ENCODE assay signal across 24 cellular contexts in the genomic region with DNA sequence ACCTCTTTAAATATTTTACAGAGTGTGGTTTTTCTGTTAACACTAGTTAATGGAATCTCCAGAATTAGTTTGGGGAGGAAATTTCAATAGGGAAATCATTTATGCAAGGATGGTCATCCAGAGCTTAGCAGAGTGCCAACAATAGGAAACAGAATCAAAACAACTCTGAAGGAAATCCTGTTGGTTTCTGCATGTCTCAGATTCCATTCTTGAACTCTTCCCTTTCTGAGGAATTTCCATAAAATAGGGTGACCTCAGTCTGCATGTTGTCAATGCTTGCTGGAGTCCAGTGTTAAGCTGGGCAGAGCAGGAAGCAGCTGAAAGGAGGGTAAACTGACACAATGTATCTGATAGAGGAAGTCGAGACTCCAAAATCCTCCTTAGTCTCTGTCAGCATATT. TPM values are rescaled to one million over a fixed set of nuclear protein-coding genes. Genes with fewer than 3 reads are reported as not detected.
DNase-seq lines count a peak whose midpoint lies in the region; FAIRE-seq and TF ChIP-seq lines count a peak whose summit lies in the region.
"Had no signal": no experiment of that assay in that cellular context is flagged by ENCODE, and none has a peak within 500 bp of the region (broad histone marks: within the 10 kb centered on the region; RNA-seq: fewer than 3 reads in every experiment).

No MANE protein-coding gene starts in this region.

- DNase-seq in AG10803 (ENCODE audit: low read depth): peak; percentile 48
- peak; percentile 5 for DNase-seq in HTR-8/SVneo (ENCODE audit: insufficient read length, low spot score)
- DNase-seq in esophagus muscularis mucosa (ENCODE audit: extremely low spot score): peak; percentile 17
- DNase-seq in SHP77 (lab: John Stamatoyannopoulos, UW): no peak
- no peak for DNase-seq in substantia nigra (lab: John Stamatoyannopoulos, UW)
- no peak for DNase-seq in NCI-H526 (lab: John Stamatoyannopoulos, UW)
- no peak for DNase-seq in DMS114 treated with DMSO at 0.1 percent for 48 hours (lab: John Stamatoyannopoulos, UW; ENCODE audit: unreplicated experiment)
- DNase-seq: colonic mucosa, glutamatergic neuron, KBM-7, left lung, NCI-H1694, NCI-H748 treated with DMSO at 0.1 percent for 48 hours, OCI-M1, Right ventricle myocardium superior, SW 1271 had no signal

- intact Hi-C loops in esophagus muscularis mucosa (cut with DNase I): no loop called here

- H3K4me3 ChIP-seq in AG10803 (ENCODE audit: low read length): no peak overlapping the region
- H3K4me3 ChIP-seq in esophagus muscularis mucosa: no peak overlapping the region
- no peak overlapping the region for H3K4me3 ChIP-seq in mesodermal cell (ENCODE audit: extremely low read depth, insufficient read depth, low read length, poor library complexity, severe bottlenecking)
- H3K4me3 ChIP-seq: A549, colonic mucosa, left lung, vagina had no signal

- H3K27ac ChIP-seq in esophagus muscularis mucosa (replicated peaks in 1 of 4) (no peak overlapping the region), mesodermal cell (ENCODE audit: low read depth, low read length, severe bottlenecking) (peak overlapping the region; percentile 71), substantia nigra (ENCODE audit: low read depth, low read length, poor library complexity, severe bottlenecking) (no peak overlapping the region)
- H3K27ac ChIP-seq: A549, colonic mucosa, epithelial cell of prostate, left lung, vagina had no signal

- H3K27me3 ChIP-seq in esophagus muscularis mucosa: no peaks in the 10 kb centered on the region
- H3K27me3 ChIP-seq: colonic mucosa, left lung, vagina had no signal

- H3K4me1 ChIP-seq in esophagus muscularis mucosa (no peaks in the 10 kb centered on the region), mesodermal cell (ENCODE audit: control insufficient read depth, insufficient read depth, low read length, poor library complexity, severe bottlenecking) (peaks cover 14% of the 10 kb centered on the region)
- H3K4me1 ChIP-seq: A549, colonic mucosa, left lung, vagina had no signal

- no peak for FAIRE-seq in HTR-8/SVneo (lab: Jason Lieb, UNC)
- FAIRE-seq: A549 had no signal

- no peak for TF ChIP-seq EP300 in esophagus muscularis mucosa (IDR thresholded peaks at IDR 0.05)

- no peak for TF ChIP-seq POLR2A in esophagus muscularis mucosa (IDR thresholded peaks at IDR 0.05; ENCODE audit: low read depth)

- H3K36me3 ChIP-seq in esophagus muscularis mucosa: no peaks in the 10 kb centered on the region
- no peaks in the 10 kb centered on the region for H3K36me3 ChIP-seq in mesodermal cell (ENCODE audit: control insufficient read depth, insufficient read depth, low read length)
- H3K36me3 ChIP-seq: colonic mucosa, left lung, vagina had no signal

- 60% methylated on average over 1 of the region's 1 CpG for WGBS in esophagus muscularis mucosa
- WGBS in mesodermal cell (ENCODE audit: insufficient coverage in 2 of 2), 2 experiments: no CpG with 5 or more reads among the region's 1 CpG

- H3K9me3 ChIP-seq in esophagus muscularis mucosa (no peaks in the 10 kb centered on the region), mesodermal cell (ENCODE audit: control insufficient read depth, low read length) (no peaks in the 10 kb centered on the region)
- H3K9me3 ChIP-seq: A549, colonic mucosa, left lung, vagina had no signal

- TF ChIP-seq CTCF in AG10803 (conservative IDR thresholded peaks at IDR 0.05; ENCODE audit: low read length) (no peak), esophagus muscularis mucosa (IDR thresholded peaks at IDR 0.05) (no peak)

RNA-seq across cellular contexts. Expression of gene CBY2, which starts 16.9 kb away (rescaled TPM):
- total RNA-seq in esophagus muscularis mucosa: not detected
- not detected for polyA plus RNA-seq in mesodermal cell (2013, experiment 1 of 2)
- polyA plus RNA-seq in mesodermal cell (2013, experiment 2 of 2): not detected
- total RNA-seq: activated CD8-positive, alpha-beta memory T cell treated with anti-CD3 and anti-CD28 coated beads, Interleukin-2, amount 10 ng/mL, durations not matched to agents 7 days and 5 days; activated T-helper 1 cell treated with anti-CD3 and anti-CD28 coated beads, Interleukin-12 subunit alpha, Interleukin-12 subunit beta, Interleukin-2, Interleukin-4 antibody, amounts not matched to agents 30 ng/mL and 10 ng/mL and 1 ng/mL, durations not matched to agents 14 hours and 24 hours and 36 hours; colonic mucosa; H4; left lung; Right ventricle myocardium superior; temporal lobe; vagina had no signal

Comparison
In these comparisons a context has a peak if more than half of its experiments do, and no peak if none do; other contexts are left out.
1. DNase-seq: peak in AG10803 (single experiment), HTR-8/SVneo (single experiment) and esophagus muscularis mucosa (single experiment); none in SHP77 (0 of 2), substantia nigra (0 of 49), NCI-H526 (0 of 2) and DMS114 treated with DMSO at 0.1 percent for 48 hours (single experiment).